In the genomic region with DNA sequence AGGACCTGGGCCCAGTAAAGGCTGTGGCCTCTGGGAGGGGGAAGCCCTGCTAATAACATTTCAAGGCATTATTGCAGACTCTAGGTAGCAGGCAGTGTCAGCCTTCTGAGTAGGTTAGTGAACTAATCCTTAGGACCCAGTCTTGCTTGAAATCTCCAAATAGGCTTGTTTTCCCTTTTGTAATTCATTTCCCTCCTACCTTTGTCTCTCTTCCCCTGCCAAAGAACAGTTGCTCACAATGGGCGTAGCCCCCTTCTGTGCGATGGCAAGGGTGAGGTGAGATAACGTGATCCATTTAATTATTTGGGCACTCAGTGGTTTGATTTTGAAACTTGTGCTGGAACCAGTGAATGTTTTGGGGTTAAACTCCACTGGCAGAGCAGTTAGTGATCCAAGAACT, we compare ENCODE assay signal across 19 cellular contexts.
"Had no signal": no experiment of that assay in that cellular context is flagged by ENCODE, and none has a peak within 500 bp of the region (broad histone marks: within the 10 kb centered on the region; RNA-seq: fewer than 3 reads in every experiment).

No MANE protein-coding gene starts in this region.

- H3K36me3 Mint-ChIP-seq: activated naive CD4-positive, alpha-beta T cell treated with anti-CD3 and anti-CD28 coated beads, Interleukin-2, amount 50 U/mL, for 24 hours; naive B cell had no signal

- H3K27me3 Mint-ChIP-seq: naive B cell had no signal

- H3K4me3 Mint-ChIP-seq: activated naive CD4-positive, alpha-beta T cell treated with anti-CD3 and anti-CD28 coated beads, Interleukin-2, amount 50 U/mL, for 24 hours; stimulated activated naive CD8-positive, alpha-beta T cell treated with anti-CD3 and anti-CD28 coated beads, Interleukin-15, Interleukin-2, amounts not matched to agents 100 ng/mL and 50 ng/mL, for 24 hours had no signal

- DNase-seq: activated CD4-positive, alpha-beta T cell treated with anti-CD3 and anti-CD28 coated beads for 1 hour; activated CD4-positive, alpha-beta T cell treated with anti-CD3 and anti-CD28 coated beads, Interleukin-2, amount 50 U/mL, for 48 hours; activated gamma-delta T cell; cerebellar nuclear complex; cortex of kidney; effector CD4-positive, alpha-beta T cell; heart right ventricle; mesenchymal stem cell; mucosa of descending colon; naive B cell; T-helper 9 cell; trophoblast cell had no signal

- H3K36me3 ChIP-seq: gastroesophageal sphincter, heart right ventricle, prostate gland, right atrium auricular region had no signal

- ATAC-seq: esophagus mucosa, gastroesophageal sphincter, mucosa of descending colon had no signal

- H3K4me1 ChIP-seq: prostate gland had no signal

- H3K9me3 ChIP-seq: gastroesophageal sphincter, heart right ventricle, mucosa of descending colon, prostate gland, right atrium auricular region had no signal

- H3K4me3 ChIP-seq: gastroesophageal sphincter, heart right ventricle, mucosa of descending colon, prostate gland, right atrium auricular region had no signal

- H3K27me3 ChIP-seq: gastroesophageal sphincter, heart right ventricle, right atrium auricular region had no signal

- H3K27ac ChIP-seq: gastroesophageal sphincter, heart right ventricle, prostate gland, right atrium auricular region had no signal

- H3K9me3 Mint-ChIP-seq: activated naive CD4-positive, alpha-beta T cell treated with anti-CD3 and anti-CD28 coated beads, Interleukin-2, amount 50 U/mL, for 24 hours; naive B cell; neural crest cell; stimulated activated naive CD8-positive, alpha-beta T cell treated with anti-CD3 and anti-CD28 coated beads, Interleukin-15, Interleukin-2, amounts not matched to agents 100 ng/mL and 50 ng/mL, for 24 hours had no signal

- H3K27ac Mint-ChIP-seq: activated naive CD4-positive, alpha-beta T cell treated with anti-CD3 and anti-CD28 coated beads, Interleukin-2, amount 50 U/mL, for 24 hours; stimulated activated naive CD8-positive, alpha-beta T cell treated with anti-CD3 and anti-CD28 coated beads, Interleukin-15, Interleukin-2, amounts not matched to agents 100 ng/mL and 50 ng/mL, for 24 hours had no signal
